ENCODE assay signal across 26 cellular contexts in genomic region chr3:185637388-185637787, GRCh38.
"Had no signal": no experiment of that assay in that cellular context is flagged by ENCODE, and none has a peak within 500 bp of the region (broad histone marks: within the 10 kb centered on the region; RNA-seq: fewer than 3 reads in every experiment).

No MANE protein-coding gene starts in this region.

- H3K4me1 ChIP-seq: gastroesophageal sphincter, heart right ventricle, right lobe of liver, suprapubic skin, transverse colon had no signal

- H3K27me3 Mint-ChIP-seq: activated B cell treated with CpG ODN at 0.5 μM for 24 hours; activated naive CD8-positive, alpha-beta T cell treated with anti-CD3 and anti-CD28 coated beads for 36 hours; naive B cell; stimulated activated naive CD8-positive, alpha-beta T cell treated with anti-CD3 and anti-CD28 coated beads, Interleukin-15, Interleukin-2, amounts not matched to agents 100 ng/mL and 50 ng/mL, for 24 hours had no signal

- H3K9me3 Mint-ChIP-seq: activated B cell treated with CpG ODN at 0.5 μM for 24 hours; activated CD4-positive, alpha-beta memory T cell treated with anti-CD3 and anti-CD28 coated beads, Interleukin-2, amount 10 ng/mL, durations not matched to agents 7 days and 5 days; activated naive CD8-positive, alpha-beta T cell treated with anti-CD3 and anti-CD28 coated beads for 36 hours; immature natural killer cell; memory B cell; stimulated activated naive CD8-positive, alpha-beta T cell treated with anti-CD3 and anti-CD28 coated beads, Interleukin-15, Interleukin-2, amounts not matched to agents 100 ng/mL and 50 ng/mL, for 24 hours had no signal

- H3K4me3 Mint-ChIP-seq: activated B cell treated with CpG ODN at 0.5 μM for 24 hours; activated CD4-positive, alpha-beta memory T cell treated with anti-CD3 and anti-CD28 coated beads, Interleukin-2, amount 10 ng/mL, durations not matched to agents 7 days and 5 days; activated CD8-positive, alpha-beta memory T cell treated with anti-CD3 and anti-CD28 coated beads, Interleukin-2, amount 10 ng/mL, durations not matched to agents 7 days and 5 days; activated naive CD8-positive, alpha-beta T cell treated with anti-CD3 and anti-CD28 coated beads for 36 hours; immature natural killer cell; memory B cell; naive B cell; stimulated activated naive CD8-positive, alpha-beta T cell treated with anti-CD3 and anti-CD28 coated beads, Interleukin-15, Interleukin-2, amounts not matched to agents 100 ng/mL and 50 ng/mL, for 24 hours had no signal

- H3K27me3 ChIP-seq: gastroesophageal sphincter, heart right ventricle, ovary, right lobe of liver, suprapubic skin, transverse colon had no signal

- H3K27ac Mint-ChIP-seq: activated B cell treated with CpG ODN at 0.5 μM for 24 hours; activated CD4-positive, alpha-beta memory T cell treated with anti-CD3 and anti-CD28 coated beads, Interleukin-2, amount 10 ng/mL, durations not matched to agents 7 days and 5 days; activated CD8-positive, alpha-beta memory T cell treated with anti-CD3 and anti-CD28 coated beads, Interleukin-2, amount 10 ng/mL, durations not matched to agents 7 days and 5 days; activated naive CD8-positive, alpha-beta T cell treated with anti-CD3 and anti-CD28 coated beads for 36 hours; immature natural killer cell; memory B cell; naive B cell; stimulated activated naive CD8-positive, alpha-beta T cell treated with anti-CD3 and anti-CD28 coated beads, Interleukin-15, Interleukin-2, amounts not matched to agents 100 ng/mL and 50 ng/mL, for 24 hours had no signal

- H3K4me3 ChIP-seq: gastroesophageal sphincter, heart right ventricle, mucosa of descending colon, ovary, right lobe of liver, suprapubic skin, transverse colon had no signal

- H3K4me1 Mint-ChIP-seq: activated B cell treated with CpG ODN at 0.5 μM for 24 hours; activated CD4-positive, alpha-beta memory T cell treated with anti-CD3 and anti-CD28 coated beads, Interleukin-2, amount 10 ng/mL, durations not matched to agents 7 days and 5 days; activated CD8-positive, alpha-beta memory T cell treated with anti-CD3 and anti-CD28 coated beads, Interleukin-2, amount 10 ng/mL, durations not matched to agents 7 days and 5 days; immature natural killer cell; memory B cell; naive B cell had no signal

- H3K9me3 ChIP-seq: gastroesophageal sphincter, heart right ventricle, mucosa of descending colon, ovary, right lobe of liver, suprapubic skin, transverse colon had no signal

- H3K36me3 ChIP-seq: ovary, right lobe of liver, suprapubic skin, transverse colon had no signal

- DNase-seq: activated B cell treated with CpG ODN at 0.5 μM for 24 hours; activated CD4-positive, alpha-beta memory T cell treated with anti-CD3 and anti-CD28 coated beads, Interleukin-2, amount 10 ng/mL, durations not matched to agents 7 days and 5 days; activated CD4-positive, alpha-beta T cell treated with anti-CD3 and anti-CD28 coated beads for 4 hours; activated CD8-positive, alpha-beta memory T cell treated with anti-CD3 and anti-CD28 coated beads, Interleukin-2, amount 10 ng/mL, durations not matched to agents 7 days and 5 days; activated naive CD4-positive, alpha-beta T cell; activated naive CD8-positive, alpha-beta T cell treated with anti-CD3 and anti-CD28 coated beads for 36 hours; amniotic stem cell; central memory CD4-positive, alpha-beta T cell; heart right ventricle; immature natural killer cell; left ventricle myocardium superior; mucosa of descending colon; naive B cell; ovary; small intestine; stimulated activated CD4-positive, alpha-beta T cell treated with anti-CD3 and anti-CD28 coated beads, Interleukin-15, amount 100 ng/mL, for 24 hours; stimulated activated CD4-positive, alpha-beta T cell treated with anti-CD3 and anti-CD28 coated beads, Interleukin-2, amount 100 ng/mL, for 48 hours; transverse colon had no signal

- H3K36me3 Mint-ChIP-seq: activated naive CD8-positive, alpha-beta T cell treated with anti-CD3 and anti-CD28 coated beads for 36 hours; immature natural killer cell; memory B cell; naive B cell had no signal

- H3K27ac ChIP-seq: gastroesophageal sphincter, heart right ventricle, ovary, right lobe of liver, suprapubic skin, transverse colon had no signal

- FAIRE-seq: colon, small intestine, TTC549 had no signal

- ATAC-seq: activated CD8-positive, alpha-beta memory T cell treated with anti-CD3 and anti-CD28 coated beads, Interleukin-2, amount 10 ng/mL, durations not matched to agents 7 days and 5 days; esophagus mucosa; gastroesophageal sphincter; heart right ventricle; left ventricle myocardium superior; mucosa of descending colon; right lobe of liver had no signal
